In the genomic region with DNA sequence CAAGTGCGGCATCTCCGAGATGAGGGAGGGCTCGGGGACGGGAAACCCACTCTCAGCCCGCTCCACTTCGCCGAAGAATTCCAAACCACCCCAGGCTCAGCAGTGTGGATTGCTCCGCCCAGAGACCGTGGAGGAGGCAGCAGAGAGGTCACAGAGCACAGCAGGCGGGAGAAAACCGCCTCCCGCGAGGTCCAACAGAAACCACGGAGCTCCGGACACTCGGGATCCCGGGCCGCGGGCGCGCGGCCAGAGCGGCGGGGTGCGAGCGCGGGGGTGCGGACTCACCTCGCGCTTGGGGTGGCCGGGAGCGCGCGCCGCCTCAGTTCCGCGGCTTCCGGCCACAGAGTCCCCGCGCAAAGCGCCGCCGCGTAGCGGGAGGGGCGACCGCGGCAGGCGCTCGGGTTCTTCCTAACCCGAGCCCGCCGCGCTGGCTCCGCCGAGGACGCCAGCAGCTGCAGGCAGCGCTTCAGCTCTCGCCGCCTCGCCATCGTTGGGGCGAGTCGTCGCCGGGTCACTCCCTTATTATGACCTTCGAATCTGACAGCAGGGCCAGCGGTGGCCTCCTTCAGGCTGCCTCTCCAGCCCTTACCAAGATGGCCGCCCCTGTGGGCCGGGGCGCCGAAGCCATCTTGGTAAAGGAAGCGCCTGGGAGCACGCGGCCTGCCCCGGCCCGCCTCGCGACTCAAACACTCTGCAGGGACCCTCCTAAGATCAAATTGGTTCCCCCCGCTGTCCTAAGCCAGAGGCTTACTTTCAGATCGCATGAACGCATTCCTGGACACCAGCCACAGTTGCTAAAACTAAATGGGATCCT, we compare ENCODE assay signal across 8 cellular contexts. TPM values are rescaled to one million over a fixed set of nuclear protein-coding genes. Genes with fewer than 3 reads are reported as not detected.
DNase-seq lines count a peak whose midpoint lies in the region; ATAC-seq and TF ChIP-seq lines count a peak whose summit lies in the region.

A gene (minus strand): TSS at position 106 of the 814 bp plus-strand sequence. CDS start 20,323 bp downstream, outside the sequence.

- peak within 1 kb of the TSS; percentile 96 to 97 for H3K9ac ChIP-seq in duodenal mucosa (ENCODE audit: low read depth in 1 of 2, low read length in 2 of 2)

- H3K36me3 ChIP-seq in duodenal mucosa (ENCODE audit: control insufficient read depth in 1 of 2, insufficient read depth in 2 of 2, low read length in 2 of 2) = no peaks in the 10 kb centered on the region
- H3K36me3 ChIP-seq in lung (ENCODE audit: control insufficient read depth in 2 of 2, insufficient read depth in 2 of 2, low read length in 2 of 2) = no peaks in the 10 kb centered on the region

- 1 to 2% methylated on average over 60 to 82 of the region's 82 CpGs for WGBS in lung, 2 donors

- peaks cover 5% of the 10 kb centered on the region for H3K36me3 Mint-ChIP-seq in activated CD4-positive, alpha-beta memory T cell treated with anti-CD3 and anti-CD28 coated beads for 36 hours

- TF ChIP-seq CTCF in lung (IDR thresholded peaks at IDR 0.05; ENCODE audit: control extremely low read depth, extremely low read depth) = no peak

- POLR2A ChIA-PET in activated CD4-positive, alpha-beta memory T cell treated with anti-CD3 and anti-CD28 coated beads for 36 hours (lab: Charles Lee) = interaction anchor here (0.7 to 1.2 kb wide), 3 partner anchors 9 to 400 kb away, joined by 3 to 4 read pairs (median 3); a partner anchor contains a TSS

- no peaks in the 10 kb centered on the region for H3K9me3 Mint-ChIP-seq in activated CD4-positive, alpha-beta memory T cell treated with anti-CD3 and anti-CD28 coated beads for 36 hours

- CTCF ChIA-PET in activated CD4-positive, alpha-beta memory T cell treated with anti-CD3 and anti-CD28 coated beads for 36 hours (lab: Charles Lee) = interaction anchor here (0.6 to 1.3 kb wide), 2 partner anchors 25 to 73 kb away, joined by 4 to 5 read pairs; no protein-coding TSS in a partner anchor

- H3K27ac ChIP-seq in duodenal mucosa (ENCODE audit: low read depth, low read length) = peak within 1 kb of the TSS; percentile 97
- H3K27ac ChIP-seq in lung (ENCODE audit: low read depth in 1 of 2, low read length in 1 of 2) = peak within 1 kb of the TSS; percentile 99 to 100

- H3K4me1 Mint-ChIP-seq in activated CD4-positive, alpha-beta memory T cell treated with anti-CD3 and anti-CD28 coated beads for 36 hours (ENCODE audit: low read depth) = peaks cover 36% of the 10 kb centered on the region

- H3K9me3 ChIP-seq in duodenal mucosa (ENCODE audit: control insufficient read depth in 1 of 2, low read length in 2 of 2) (no peaks in the 10 kb centered on the region), lung (ENCODE audit: control insufficient read depth in 2 of 2, insufficient read depth in 1 of 2, low read length in 1 of 2) (no peaks in the 10 kb centered on the region)

- H3K4me3 Mint-ChIP-seq in activated CD4-positive, alpha-beta memory T cell treated with anti-CD3 and anti-CD28 coated beads for 36 hours = peak within 1 kb of the TSS; percentile 91

- H3K4me1 ChIP-seq in duodenal mucosa (ENCODE audit: control insufficient read depth in 1 of 2, insufficient read depth in 2 of 2, low read length in 2 of 2) = peaks cover 24 to 25% of the 10 kb centered on the region in 2 donors
- H3K4me1 ChIP-seq in lung (ENCODE audit: control insufficient read depth in 2 of 2, insufficient read depth in 2 of 2, low read length in 2 of 2) = peaks cover 3 to 7% of the 10 kb centered on the region in 2 donors

- peak; percentile 87 for DNase-seq in CD1c-positive myeloid dendritic cell (ENCODE audit: extremely low spot score)
- peak; percentile 93 for DNase-seq in NCI-H748 (lab: John Stamatoyannopoulos, UW; ENCODE audit: unreplicated experiment)
- DNase-seq in activated CD4-positive, alpha-beta memory T cell treated with anti-CD3 and anti-CD28 coated beads for 36 hours = peak; percentile 73
- peak; percentile 86 for DNase-seq in lung (ENCODE audit: low spot score)
- peak; percentile 22 to 56 (median 52) for DNase-seq in stimulated activated CD4-positive, alpha-beta T cell treated with anti-CD3 and anti-CD28 coated beads, TNF-alpha, amount 100 ng/mL, for 1 hour (ENCODE audit: low read depth in 3 of 3, low spot score in 1 of 3)

- ATAC-seq in GM19395 (IDR thresholded peaks at IDR 0.05; ENCODE audit: unreplicated experiment) = peak; percentile 88
- peak; percentile 82 for ATAC-seq in HG03521 (IDR thresholded peaks at IDR 0.05; ENCODE audit: unreplicated experiment)
- ATAC-seq in lung (ENCODE audit: insufficient read depth, low FRiP score) = peak; percentile 91

- intact Hi-C loops in activated CD4-positive, alpha-beta memory T cell treated with anti-CD3 and anti-CD28 coated beads for 36 hours (cut with micrococcal nuclease) = loop anchor here (1.0 to 10.0 kb wide), 3 partner anchors 74 to 200 kb away; a partner anchor contains a TSS

- H3K4me3 ChIP-seq in duodenal mucosa (ENCODE audit: low read depth in 1 of 2, low read length in 2 of 2) = peak within 1 kb of the TSS; percentile 92 to 99
- H3K4me3 ChIP-seq in lung = peak within 1 kb of the TSS; percentile 71

- peak within 1 kb of the TSS; percentile 92 for H3K27ac Mint-ChIP-seq in activated CD4-positive, alpha-beta memory T cell treated with anti-CD3 and anti-CD28 coated beads for 36 hours

- no peaks in the 10 kb centered on the region for H3K27me3 Mint-ChIP-seq in activated CD4-positive, alpha-beta memory T cell treated with anti-CD3 and anti-CD28 coated beads for 36 hours

- no peaks in the 10 kb centered on the region for H3K27me3 ChIP-seq in duodenal mucosa (ENCODE audit: control insufficient read depth in 1 of 2, insufficient read depth in 2 of 2, low read length in 2 of 2)
- H3K27me3 ChIP-seq in lung (ENCODE audit: control insufficient read depth, insufficient read depth) = no peaks in the 10 kb centered on the region

RNA-seq across cellular contexts. Expression of the gene that starts here (rescaled TPM):
- total RNA-seq in activated CD4-positive, alpha-beta memory T cell treated with anti-CD3 and anti-CD28 coated beads for 36 hours = 1 to 10 TPM; 8.4 to 9.3 TPM
- 10 to 100 TPM; 12.9 to 37.0 TPM for total RNA-seq in lung
- polyA plus RNA-seq in lung = 1 to 10 TPM; 2.9 to 4.8 TPM

Comparison
In these comparisons a context has a peak if more than half of its experiments do, and no peak if none do; other contexts are left out.
1. Peak in every context shown above with its lines: DNase-seq, ATAC-seq, H3K4me3 ChIP-seq and H3K27ac ChIP-seq.